Comparison of ENCODE assay signal across 22 cellular contexts in genomic region chr18:3235846-3236245, GRCh38.
"Had no signal": no experiment of that assay in that cellular context is flagged by ENCODE, and none has a peak within 500 bp of the region (broad histone marks: within the 10 kb centered on the region; RNA-seq: fewer than 3 reads in every experiment).

No MANE protein-coding gene starts in this region.

- H3K9me3 ChIP-seq: colonic mucosa, gastrocnemius medialis, mucosa of descending colon, prostate gland, stomach, testis, tibial artery, upper lobe of left lung had no signal

- H3K27ac ChIP-seq: colonic mucosa, epithelial cell of prostate, gastrocnemius medialis, prostate gland, skin epidermis, spleen, stomach, testis, tibial artery, upper lobe of left lung had no signal

- ATAC-seq: gastrocnemius medialis; mucosa of descending colon; natural killer cell treated with Interleukin-12 subunit alpha and Interleukin-12 subunit beta and Interleukin-15 and Interleukin-18, amount 100 ng/mL, for 72 hours; right cardiac atrium; stimulated activated memory B cell treated with anti-CD40 and anti-IgM and Interleukin-4, amounts not matched to agents 10 μg/mL and 1 μg/mL and 100 μg/mL, for 72 hours had no signal

- H3K4me3 ChIP-seq: colonic mucosa, gastrocnemius medialis, lung, mucosa of descending colon, prostate gland, skin epidermis, spleen, stomach, testis, tibial artery, upper lobe of left lung had no signal

- H3K4me1 ChIP-seq: colonic mucosa, prostate gland, testis, tibial artery, upper lobe of left lung had no signal

- H3K36me3 ChIP-seq: colonic mucosa, gastrocnemius medialis, prostate gland, spleen, stomach, tibial artery, upper lobe of left lung had no signal

- H3K27me3 ChIP-seq: colonic mucosa, gastrocnemius medialis, spleen, stomach, testis, tibial artery, upper lobe of left lung had no signal

- DNase-seq: colonic mucosa; effector CD8-positive, alpha-beta T cell; endodermal cell; foreskin fibroblast; gastrocnemius medialis; head of caudate nucleus; mesenchymal stem cell; mucosa of descending colon; naive B cell; right cardiac atrium; spleen; stimulated activated CD4-positive, alpha-beta T cell treated with anti-CD3 and anti-CD28 coated beads, Interleukin-4, amount 100 ng/mL, for 4 hours; stomach; testis; tibial artery; upper lobe of left lung had no signal
